In genomic region chr2:40256649-40257048, GRCh38 we compare ENCODE assay signal across 11 cellular contexts.
DNase-seq lines count a peak whose midpoint lies in the region; ATAC-seq and TF ChIP-seq lines count a peak whose summit lies in the region.
"Had no signal": no experiment of that assay in that cellular context is flagged by ENCODE, and none has a peak within 500 bp of the region (broad histone marks: within the 10 kb centered on the region; RNA-seq: fewer than 3 reads in every experiment).

No MANE protein-coding gene starts in this region.

- no peaks in the 10 kb centered on the region for H3K36me3 Mint-ChIP-seq in osteocyte (ENCODE audit: unreplicated experiment)
- H3K36me3 Mint-ChIP-seq: stimulated activated effector memory CD8-positive, alpha-beta T cell treated with anti-CD3 and anti-CD28 coated beads, Interleukin-12 subunit alpha, Interleukin-12 subunit beta, amount 100 ng/mL, for 72 hours had no signal

- H3K9me3 ChIP-seq in MG63 = no peaks in the 10 kb centered on the region
- H3K9me3 ChIP-seq: ovary had no signal

- no peak overlapping the region for H3K4me3 ChIP-seq in MG63
- no peak overlapping the region for H3K4me3 ChIP-seq in astrocyte of the spinal cord (ENCODE audit: low read depth, low read length)
- H3K4me3 ChIP-seq: ovary had no signal

- H3K27me3 ChIP-seq in MG63 = no peaks in the 10 kb centered on the region
- H3K27me3 ChIP-seq: ovary had no signal

- H3K9me3 Mint-ChIP-seq in osteocyte (ENCODE audit: unreplicated experiment) = no peaks in the 10 kb centered on the region

- peak; percentile 41 for TF ChIP-seq CTCF in astrocyte of the spinal cord (IDR thresholded peaks at IDR 0.05; ENCODE audit: low read depth, low read length)
- TF ChIP-seq CTCF in osteocyte (IDR thresholded peaks at IDR 0.05) = peak; percentile 26

- DNase-seq in SHP77 (lab: John Stamatoyannopoulos, UW) = peak; percentile 4 to 23
- DNase-seq in SHP77 treated with DMSO at 0.1 percent for 48 hours (lab: John Stamatoyannopoulos, UW) = no peak
- peak; percentile 24 for DNase-seq in MG63
- no peak for DNase-seq in astrocyte of the spinal cord (ENCODE audit: low read depth, low spot score)
- DNase-seq in osteocyte (ENCODE audit: extremely low spot score, unreplicated experiment) = no peak
- DNase-seq: activated T-cell treated with anti-CD3 and anti-CD28 coated beads, Interleukin-2, amount 50 U/mL, for 48 hours; ovary had no signal

- no peaks in the 10 kb centered on the region for H3K36me3 ChIP-seq in MG63
- H3K36me3 ChIP-seq: ovary had no signal

- no peak for ATAC-seq in HG03039 (IDR thresholded peaks at IDR 0.05; ENCODE audit: unreplicated experiment)
- ATAC-seq in GM19467 (IDR thresholded peaks at IDR 0.05; ENCODE audit: unreplicated experiment) = no peak
- ATAC-seq in GM21515 (IDR thresholded peaks at IDR 0.05; ENCODE audit: unreplicated experiment) = no peak
- ATAC-seq: stimulated activated effector memory CD8-positive, alpha-beta T cell treated with anti-CD3 and anti-CD28 coated beads, Interleukin-12 subunit alpha, Interleukin-12 subunit beta, amount 100 ng/mL, for 72 hours had no signal

- no peak overlapping the region for H3K4me3 Mint-ChIP-seq in osteocyte (ENCODE audit: unreplicated experiment)
- H3K4me3 Mint-ChIP-seq: stimulated activated effector memory CD8-positive, alpha-beta T cell treated with anti-CD3 and anti-CD28 coated beads, Interleukin-12 subunit alpha, Interleukin-12 subunit beta, amount 100 ng/mL, for 72 hours had no signal

- H3K27me3 Mint-ChIP-seq in osteocyte (ENCODE audit: unreplicated experiment) = peaks cover 2% of the 10 kb centered on the region

- H3K27ac Mint-ChIP-seq in osteocyte (ENCODE audit: unreplicated experiment) = no peak overlapping the region
- H3K27ac Mint-ChIP-seq: stimulated activated effector memory CD8-positive, alpha-beta T cell treated with anti-CD3 and anti-CD28 coated beads, Interleukin-12 subunit alpha, Interleukin-12 subunit beta, amount 100 ng/mL, for 72 hours had no signal

- H3K4me1 Mint-ChIP-seq in osteocyte (ENCODE audit: unreplicated experiment) = no peaks in the 10 kb centered on the region
- H3K4me1 Mint-ChIP-seq: stimulated activated effector memory CD8-positive, alpha-beta T cell treated with anti-CD3 and anti-CD28 coated beads, Interleukin-12 subunit alpha, Interleukin-12 subunit beta, amount 100 ng/mL, for 72 hours had no signal

- in situ Hi-C loops in astrocyte of the spinal cord (cut with HindIII; ENCODE audit: low sequenced_read_pairs) = no loop called here

Comparison
In these comparisons a context has a peak if more than half of its experiments do, and no peak if none do; other contexts are left out.
1. DNase-seq: peak in SHP77 (2 of 2) and MG63 (single experiment); none in SHP77 treated with DMSO at 0.1 percent for 48 hours (single experiment), astrocyte of the spinal cord (single experiment) and osteocyte (single experiment).